In genomic region chr19:50557009-50557613, GRCh38 we compare ENCODE assay signal across 1 cellular context.
TF ChIP-seq lines count a peak whose summit lies in the region.

No MANE protein-coding gene starts in this region.

TF ChIP-seq in A549, 52 proteins besides CTCF, POLR2A, EP300 and RAD21 (continued from another document):
- TF ChIP-seq CEBPB (IDR thresholded peaks at IDR 0.05) (no peak), EHF (CRISPR knock-in tag; IDR thresholded peaks at IDR 0.05) (no peak), NR3C1 (IDR thresholded peaks at IDR 0.05) (no peak), PHF8 (IDR thresholded peaks at IDR 0.05; ENCODE audit: borderline replicate concordance, low read depth) (no peak), CHD4 (IDR thresholded peaks at IDR 0.05; ENCODE audit: borderline replicate concordance) (no peak), ATOH8 (CRISPR knock-in tag; IDR thresholded peaks at IDR 0.05; ENCODE audit: low read depth) (no peak), HDAC2 (IDR thresholded peaks at IDR 0.05) (no peak)
